ENCODE assay signal across 1 cellular context in the genomic region with DNA sequence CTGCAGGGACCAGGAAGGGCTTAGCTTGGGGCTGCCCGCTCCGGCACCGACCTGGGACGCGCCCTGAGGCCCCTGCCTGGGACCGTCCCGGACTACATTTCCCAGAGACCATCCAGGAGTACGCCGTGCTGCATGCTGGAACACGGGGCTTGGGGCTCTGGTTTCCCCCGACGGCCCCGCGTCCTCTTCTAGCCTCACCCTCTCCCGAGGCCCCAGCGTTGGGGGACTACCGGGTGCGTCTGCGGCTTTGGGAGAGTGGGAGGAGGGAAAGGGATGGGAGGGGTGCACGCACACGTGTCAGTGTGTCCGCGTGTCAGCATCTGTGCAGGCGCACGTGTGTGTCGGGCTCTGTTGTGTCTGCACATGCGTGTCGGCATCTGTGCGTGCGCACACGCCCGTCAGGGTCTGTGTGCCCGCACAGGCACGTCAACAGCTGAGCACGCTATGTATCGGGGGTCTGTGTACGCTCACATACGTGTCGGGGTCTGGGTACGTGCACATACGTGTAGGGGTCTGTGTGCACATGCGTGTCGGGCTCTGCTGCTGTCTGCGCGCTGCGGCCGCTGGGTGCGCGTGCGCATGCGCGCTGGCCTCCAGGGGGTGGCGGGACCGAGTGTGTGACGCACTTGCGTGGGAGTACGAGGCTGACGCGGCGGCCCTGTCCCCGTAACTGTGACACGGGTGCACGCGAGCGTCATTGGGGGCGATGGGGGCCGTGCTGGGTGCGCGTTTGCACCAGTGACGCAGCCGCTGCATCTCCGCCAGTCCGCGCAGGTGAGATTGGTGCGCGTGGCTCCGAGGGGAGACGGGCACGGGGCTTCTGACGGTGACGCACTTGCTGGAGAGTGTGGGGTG.
TF ChIP-seq lines count a peak whose summit lies in the region.

A gene (plus strand): TSS at position 623 of the 855 bp plus-strand sequence. CDS start 31,232 bp downstream, outside the sequence.

TF ChIP-seq in WTC11, 78 proteins besides CTCF, POLR2A, EP300 and RAD21 (continued from another document and continues in another):
- TF ChIP-seq, protein P1, sequence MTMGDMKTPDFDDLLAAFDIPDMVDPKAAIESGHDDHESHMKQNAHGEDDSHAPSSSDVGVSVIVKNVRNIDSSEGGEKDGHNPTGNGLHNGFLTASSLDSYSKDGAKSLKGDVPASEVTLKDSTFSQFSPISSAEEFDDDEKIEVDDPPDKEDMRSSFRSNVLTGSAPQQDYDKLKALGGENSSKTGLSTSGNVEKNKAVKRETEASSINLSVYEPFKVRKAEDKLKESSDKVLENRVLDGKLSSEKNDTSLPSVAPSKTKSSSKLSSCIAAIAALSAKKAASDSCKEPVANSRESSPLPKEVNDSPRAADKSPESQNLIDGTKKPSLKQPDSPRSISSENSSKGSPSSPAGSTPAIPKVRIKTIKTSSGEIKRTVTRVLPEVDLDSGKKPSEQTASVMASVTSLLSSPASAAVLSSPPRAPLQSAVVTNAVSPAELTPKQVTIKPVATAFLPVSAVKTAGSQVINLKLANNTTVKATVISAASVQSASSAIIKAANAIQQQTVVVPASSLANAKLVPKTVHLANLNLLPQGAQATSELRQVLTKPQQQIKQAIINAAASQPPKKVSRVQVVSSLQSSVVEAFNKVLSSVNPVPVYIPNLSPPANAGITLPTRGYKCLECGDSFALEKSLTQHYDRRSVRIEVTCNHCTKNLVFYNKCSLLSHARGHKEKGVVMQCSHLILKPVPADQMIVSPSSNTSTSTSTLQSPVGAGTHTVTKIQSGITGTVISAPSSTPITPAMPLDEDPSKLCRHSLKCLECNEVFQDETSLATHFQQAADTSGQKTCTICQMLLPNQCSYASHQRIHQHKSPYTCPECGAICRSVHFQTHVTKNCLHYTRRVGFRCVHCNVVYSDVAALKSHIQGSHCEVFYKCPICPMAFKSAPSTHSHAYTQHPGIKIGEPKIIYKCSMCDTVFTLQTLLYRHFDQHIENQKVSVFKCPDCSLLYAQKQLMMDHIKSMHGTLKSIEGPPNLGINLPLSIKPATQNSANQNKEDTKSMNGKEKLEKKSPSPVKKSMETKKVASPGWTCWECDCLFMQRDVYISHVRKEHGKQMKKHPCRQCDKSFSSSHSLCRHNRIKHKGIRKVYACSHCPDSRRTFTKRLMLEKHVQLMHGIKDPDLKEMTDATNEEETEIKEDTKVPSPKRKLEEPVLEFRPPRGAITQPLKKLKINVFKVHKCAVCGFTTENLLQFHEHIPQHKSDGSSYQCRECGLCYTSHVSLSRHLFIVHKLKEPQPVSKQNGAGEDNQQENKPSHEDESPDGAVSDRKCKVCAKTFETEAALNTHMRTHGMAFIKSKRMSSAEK (CRISPR knock-in tag; IDR thresholded peaks at IDR 0.05; ENCODE audit: borderline replicate concordance), result no peak
- TF ChIP-seq ELF4 (CRISPR knock-in tag; IDR thresholded peaks at IDR 0.05; ENCODE audit: low read depth) (no peak), GTF2I (CRISPR knock-in tag; conservative IDR thresholded peaks at IDR 0.05) (no peak), ZNF138 (CRISPR knock-in tag; conservative IDR thresholded peaks at IDR 0.05) (peak; percentile 17; the same call in 1 of the 2 replicates), HMGA2 (CRISPR knock-in tag; IDR thresholded peaks at IDR 0.05) (no peak), ZBTB21 (CRISPR knock-in tag; IDR thresholded peaks at IDR 0.05; ENCODE audit: borderline replicate concordance) (no peak), NR1H2 (CRISPR knock-in tag; IDR thresholded peaks at IDR 0.05) (no peak), FOXJ3 (CRISPR knock-in tag; IDR thresholded peaks at IDR 0.05; ENCODE audit: borderline replicate concordance) (no peak), SMAD4 (CRISPR knock-in tag; IDR thresholded peaks at IDR 0.05) (no peak), NFATC4 (CRISPR knock-in tag; IDR thresholded peaks at IDR 0.05) (no peak), CREM (CRISPR knock-in tag; IDR thresholded peaks at IDR 0.05) (peak; percentile 68; the same call in 1 of the 2 replicates), NR2C2 (CRISPR knock-in tag; IDR thresholded peaks at IDR 0.05) (no peak), JUN (CRISPR knock-in tag; IDR thresholded peaks at IDR 0.05) (0 out of 2 replicates have a peak, but pooled peaks have one; percentile 46), NR3C1 (CRISPR knock-in tag; conservative IDR thresholded peaks at IDR 0.05; ENCODE audit: low read depth) (no peak), ZNF317 (CRISPR knock-in tag; IDR thresholded peaks at IDR 0.05; ENCODE audit: borderline replicate concordance, low read depth) (no peak), ZNF263 (CRISPR knock-in tag; IDR thresholded peaks at IDR 0.05; ENCODE audit: low read depth) (no peak), NFE2L1 (CRISPR knock-in tag; IDR thresholded peaks at IDR 0.05) (peak; percentile 59; the same call in 1 of the 2 replicates), CREB1 (CRISPR knock-in tag; IDR thresholded peaks at IDR 0.05) (no peak), ZNF396 (CRISPR knock-in tag; IDR thresholded peaks at IDR 0.05; ENCODE audit: borderline replicate concordance) (no peak), ZNF121 (CRISPR knock-in tag; IDR thresholded peaks at IDR 0.05) (no peak), TEAD4 (CRISPR knock-in tag; IDR thresholded peaks at IDR 0.05) (no peak), MXD4 (CRISPR knock-in tag; IDR thresholded peaks at IDR 0.05; ENCODE audit: borderline replicate concordance) (no peak), RELA (CRISPR knock-in tag; IDR thresholded peaks at IDR 0.05; ENCODE audit: borderline replicate concordance) (no peak; the same call in 1 of the 2 replicates), KAT7 (CRISPR knock-in tag; IDR thresholded peaks at IDR 0.05; ENCODE audit: borderline replicate concordance) (peak; percentile 58; the same call in 1 of the 2 replicates)
- TF ChIP-seq, protein P2, sequence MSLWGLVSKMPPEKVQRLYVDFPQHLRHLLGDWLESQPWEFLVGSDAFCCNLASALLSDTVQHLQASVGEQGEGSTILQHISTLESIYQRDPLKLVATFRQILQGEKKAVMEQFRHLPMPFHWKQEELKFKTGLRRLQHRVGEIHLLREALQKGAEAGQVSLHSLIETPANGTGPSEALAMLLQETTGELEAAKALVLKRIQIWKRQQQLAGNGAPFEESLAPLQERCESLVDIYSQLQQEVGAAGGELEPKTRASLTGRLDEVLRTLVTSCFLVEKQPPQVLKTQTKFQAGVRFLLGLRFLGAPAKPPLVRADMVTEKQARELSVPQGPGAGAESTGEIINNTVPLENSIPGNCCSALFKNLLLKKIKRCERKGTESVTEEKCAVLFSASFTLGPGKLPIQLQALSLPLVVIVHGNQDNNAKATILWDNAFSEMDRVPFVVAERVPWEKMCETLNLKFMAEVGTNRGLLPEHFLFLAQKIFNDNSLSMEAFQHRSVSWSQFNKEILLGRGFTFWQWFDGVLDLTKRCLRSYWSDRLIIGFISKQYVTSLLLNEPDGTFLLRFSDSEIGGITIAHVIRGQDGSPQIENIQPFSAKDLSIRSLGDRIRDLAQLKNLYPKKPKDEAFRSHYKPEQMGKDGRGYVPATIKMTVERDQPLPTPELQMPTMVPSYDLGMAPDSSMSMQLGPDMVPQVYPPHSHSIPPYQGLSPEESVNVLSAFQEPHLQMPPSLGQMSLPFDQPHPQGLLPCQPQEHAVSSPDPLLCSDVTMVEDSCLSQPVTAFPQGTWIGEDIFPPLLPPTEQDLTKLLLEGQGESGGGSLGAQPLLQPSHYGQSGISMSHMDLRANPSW (CRISPR knock-in tag; conservative IDR thresholded peaks at IDR 0.05; ENCODE audit: low read depth), result no peak
- TF ChIP-seq, protein P3, sequence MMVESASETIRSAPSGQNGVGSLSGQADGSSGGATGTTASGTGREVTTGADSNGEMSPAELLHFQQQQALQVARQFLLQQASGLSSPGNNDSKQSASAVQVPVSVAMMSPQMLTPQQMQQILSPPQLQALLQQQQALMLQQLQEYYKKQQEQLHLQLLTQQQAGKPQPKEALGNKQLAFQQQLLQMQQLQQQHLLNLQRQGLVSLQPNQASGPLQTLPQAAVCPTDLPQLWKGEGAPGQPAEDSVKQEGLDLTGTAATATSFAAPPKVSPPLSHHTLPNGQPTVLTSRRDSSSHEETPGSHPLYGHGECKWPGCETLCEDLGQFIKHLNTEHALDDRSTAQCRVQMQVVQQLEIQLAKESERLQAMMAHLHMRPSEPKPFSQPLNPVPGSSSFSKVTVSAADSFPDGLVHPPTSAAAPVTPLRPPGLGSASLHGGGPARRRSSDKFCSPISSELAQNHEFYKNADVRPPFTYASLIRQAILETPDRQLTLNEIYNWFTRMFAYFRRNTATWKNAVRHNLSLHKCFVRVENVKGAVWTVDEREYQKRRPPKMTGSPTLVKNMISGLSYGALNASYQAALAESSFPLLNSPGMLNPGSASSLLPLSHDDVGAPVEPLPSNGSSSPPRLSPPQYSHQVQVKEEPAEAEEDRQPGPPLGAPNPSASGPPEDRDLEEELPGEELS (CRISPR knock-in tag; IDR thresholded peaks at IDR 0.05), result no peak
- TF ChIP-seq, protein P4, sequence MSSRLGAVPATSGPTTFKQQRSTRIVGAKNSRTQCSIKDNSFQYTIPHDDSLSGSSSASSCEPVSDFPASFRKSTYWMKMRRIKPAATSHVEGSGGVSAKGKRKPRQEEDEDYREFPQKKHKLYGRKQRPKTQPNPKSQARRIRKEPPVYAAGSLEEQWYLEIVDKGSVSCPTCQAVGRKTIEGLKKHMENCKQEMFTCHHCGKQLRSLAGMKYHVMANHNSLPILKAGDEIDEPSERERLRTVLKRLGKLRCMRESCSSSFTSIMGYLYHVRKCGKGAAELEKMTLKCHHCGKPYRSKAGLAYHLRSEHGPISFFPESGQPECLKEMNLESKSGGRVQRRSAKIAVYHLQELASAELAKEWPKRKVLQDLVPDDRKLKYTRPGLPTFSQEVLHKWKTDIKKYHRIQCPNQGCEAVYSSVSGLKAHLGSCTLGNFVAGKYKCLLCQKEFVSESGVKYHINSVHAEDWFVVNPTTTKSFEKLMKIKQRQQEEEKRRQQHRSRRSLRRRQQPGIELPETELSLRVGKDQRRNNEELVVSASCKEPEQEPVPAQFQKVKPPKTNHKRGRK (CRISPR knock-in tag; IDR thresholded peaks at IDR 0.05; ENCODE audit: borderline replicate concordance), result no peak
- TF ChIP-seq, protein P5, sequence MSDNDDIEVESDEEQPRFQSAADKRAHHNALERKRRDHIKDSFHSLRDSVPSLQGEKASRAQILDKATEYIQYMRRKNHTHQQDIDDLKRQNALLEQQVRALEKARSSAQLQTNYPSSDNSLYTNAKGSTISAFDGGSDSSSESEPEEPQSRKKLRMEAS (CRISPR knock-in tag; IDR thresholded peaks at IDR 0.05), result peak; percentile 81
- TF ChIP-seq, protein P6, sequence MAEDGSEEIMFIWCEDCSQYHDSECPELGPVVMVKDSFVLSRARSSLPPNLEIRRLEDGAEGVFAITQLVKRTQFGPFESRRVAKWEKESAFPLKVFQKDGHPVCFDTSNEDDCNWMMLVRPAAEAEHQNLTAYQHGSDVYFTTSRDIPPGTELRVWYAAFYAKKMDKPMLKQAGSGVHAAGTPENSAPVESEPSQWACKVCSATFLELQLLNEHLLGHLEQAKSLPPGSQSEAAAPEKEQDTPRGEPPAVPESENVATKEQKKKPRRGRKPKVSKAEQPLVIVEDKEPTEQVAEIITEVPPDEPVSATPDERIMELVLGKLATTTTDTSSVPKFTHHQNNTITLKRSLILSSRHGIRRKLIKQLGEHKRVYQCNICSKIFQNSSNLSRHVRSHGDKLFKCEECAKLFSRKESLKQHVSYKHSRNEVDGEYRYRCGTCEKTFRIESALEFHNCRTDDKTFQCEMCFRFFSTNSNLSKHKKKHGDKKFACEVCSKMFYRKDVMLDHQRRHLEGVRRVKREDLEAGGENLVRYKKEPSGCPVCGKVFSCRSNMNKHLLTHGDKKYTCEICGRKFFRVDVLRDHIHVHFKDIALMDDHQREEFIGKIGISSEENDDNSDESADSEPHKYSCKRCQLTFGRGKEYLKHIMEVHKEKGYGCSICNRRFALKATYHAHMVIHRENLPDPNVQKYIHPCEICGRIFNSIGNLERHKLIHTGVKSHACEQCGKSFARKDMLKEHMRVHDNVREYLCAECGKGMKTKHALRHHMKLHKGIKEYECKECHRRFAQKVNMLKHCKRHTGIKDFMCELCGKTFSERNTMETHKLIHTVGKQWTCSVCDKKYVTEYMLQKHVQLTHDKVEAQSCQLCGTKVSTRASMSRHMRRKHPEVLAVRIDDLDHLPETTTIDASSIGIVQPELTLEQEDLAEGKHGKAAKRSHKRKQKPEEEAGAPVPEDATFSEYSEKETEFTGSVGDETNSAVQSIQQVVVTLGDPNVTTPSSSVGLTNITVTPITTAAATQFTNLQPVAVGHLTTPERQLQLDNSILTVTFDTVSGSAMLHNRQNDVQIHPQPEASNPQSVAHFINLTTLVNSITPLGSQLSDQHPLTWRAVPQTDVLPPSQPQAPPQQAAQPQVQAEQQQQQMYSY (CRISPR knock-in tag; IDR thresholded peaks at IDR 0.05), result no peak
- TF ChIP-seq, protein P7, sequence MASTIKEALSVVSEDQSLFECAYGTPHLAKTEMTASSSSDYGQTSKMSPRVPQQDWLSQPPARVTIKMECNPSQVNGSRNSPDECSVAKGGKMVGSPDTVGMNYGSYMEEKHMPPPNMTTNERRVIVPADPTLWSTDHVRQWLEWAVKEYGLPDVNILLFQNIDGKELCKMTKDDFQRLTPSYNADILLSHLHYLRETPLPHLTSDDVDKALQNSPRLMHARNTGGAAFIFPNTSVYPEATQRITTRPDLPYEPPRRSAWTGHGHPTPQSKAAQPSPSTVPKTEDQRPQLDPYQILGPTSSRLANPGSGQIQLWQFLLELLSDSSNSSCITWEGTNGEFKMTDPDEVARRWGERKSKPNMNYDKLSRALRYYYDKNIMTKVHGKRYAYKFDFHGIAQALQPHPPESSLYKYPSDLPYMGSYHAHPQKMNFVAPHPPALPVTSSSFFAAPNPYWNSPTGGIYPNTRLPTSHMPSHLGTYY (CRISPR knock-in tag; IDR thresholded peaks at IDR 0.05), result no peak
- TF ChIP-seq, protein P8, sequence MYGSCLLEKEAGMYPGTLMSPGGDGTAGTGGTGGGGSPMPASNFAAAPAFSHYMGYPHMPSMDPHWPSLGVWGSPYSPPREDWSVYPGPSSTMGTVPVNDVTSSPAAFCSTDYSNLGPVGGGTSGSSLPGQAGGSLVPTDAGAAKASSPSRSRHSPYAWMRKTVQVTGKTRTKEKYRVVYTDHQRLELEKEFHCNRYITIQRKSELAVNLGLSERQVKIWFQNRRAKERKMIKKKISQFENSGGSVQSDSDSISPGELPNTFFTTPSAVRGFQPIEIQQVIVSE (CRISPR knock-in tag; IDR thresholded peaks at IDR 0.05; ENCODE audit: borderline replicate concordance), result no peak
- TF ChIP-seq, protein P9, sequence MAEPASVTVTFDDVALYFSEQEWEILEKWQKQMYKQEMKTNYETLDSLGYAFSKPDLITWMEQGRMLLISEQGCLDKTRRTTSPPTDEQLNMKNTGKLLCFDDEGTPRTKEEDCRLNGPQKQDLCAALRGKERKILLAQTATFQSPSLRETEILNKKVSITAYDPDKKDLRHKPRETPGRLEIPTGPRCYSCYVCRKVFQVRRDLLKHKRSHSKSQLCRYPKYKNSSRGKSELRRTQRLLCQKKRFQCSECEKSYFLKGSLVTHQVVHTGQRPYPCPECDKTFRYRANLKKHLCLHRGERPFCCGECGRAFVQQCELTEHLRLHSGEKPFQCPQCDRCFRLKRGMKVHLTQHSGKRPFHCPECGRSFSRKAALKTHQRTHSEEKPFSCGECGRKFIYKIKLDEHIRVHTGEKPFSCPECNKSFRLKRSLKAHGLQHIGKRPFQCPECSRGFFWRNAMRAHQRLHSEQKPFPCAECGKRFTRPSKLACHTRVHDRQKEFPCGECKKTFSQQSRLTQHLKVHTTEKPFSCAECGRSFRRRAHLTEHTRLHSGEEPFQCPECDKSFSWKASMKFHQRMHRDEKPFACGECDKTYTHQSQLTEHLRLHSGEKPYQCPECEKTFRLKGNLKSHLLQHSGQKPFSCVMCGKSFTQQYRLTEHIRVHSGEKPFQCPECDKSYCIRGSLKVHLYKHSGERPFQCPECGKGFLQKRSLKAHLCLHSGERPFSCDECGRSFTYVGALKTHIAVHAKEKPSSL (CRISPR knock-in tag; conservative IDR thresholded peaks at IDR 0.05), result no peak
- TF ChIP-seq, protein P10, sequence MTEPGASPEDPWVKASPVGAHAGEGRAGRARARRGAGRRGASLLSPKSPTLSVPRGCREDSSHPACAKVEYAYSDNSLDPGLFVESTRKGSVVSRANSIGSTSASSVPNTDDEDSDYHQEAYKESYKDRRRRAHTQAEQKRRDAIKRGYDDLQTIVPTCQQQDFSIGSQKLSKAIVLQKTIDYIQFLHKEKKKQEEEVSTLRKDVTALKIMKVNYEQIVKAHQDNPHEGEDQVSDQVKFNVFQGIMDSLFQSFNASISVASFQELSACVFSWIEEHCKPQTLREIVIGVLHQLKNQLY (CRISPR knock-in tag; IDR thresholded peaks at IDR 0.05), result 0 out of 2 replicates have a peak, but pooled peaks have one; percentile 55
